ENCODE assay signal across 8 cellular contexts in genomic region chr22:37608477-37609239, GRCh38. TPM values are rescaled to one million over a fixed set of nuclear protein-coding genes. Genes with fewer than 3 reads are reported as not detected.
A peak's percentile ranks its signal among the peaks of the same experiment; 100 is the strongest.
DNase-seq lines count a peak whose midpoint lies in the region; ATAC-seq and TF ChIP-seq lines count a peak whose summit lies in the region.

Gene GGA1 (plus strand): TSS chr22:37608834. CDS start chr22:37608861, 27 bp downstream.

- DNase-seq in AG20443 (ENCODE audit: low spot score) (peak; percentile 98), NCI-H460 (ENCODE audit: extremely low read depth, low read depth) (peak; percentile 90), cerebellar cortex (ENCODE audit: low spot score) (peak; percentile 99), islet precursor cell (peak; percentile 97)
- DNase-seq in activated CD4-positive, CD25-positive, alpha-beta regulatory T cell treated with anti-CD3 and anti-CD28 coated beads, Interleukin-2, amount 50 U/mL, for 72 hours, result peak; percentile 93
- DNase-seq in stimulated activated CD4-positive, alpha-beta T cell treated with anti-CD3 and anti-CD28 coated beads, Interleukin-12 subunit alpha, Interleukin-12 subunit beta, amount 100 ng/mL, for 4 hours, result peak; percentile 93

- TF ChIP-seq POLR2A in GM19099 (IDR thresholded peaks at IDR 0.05; ENCODE audit: extremely low read depth, insufficient read length, low read depth), result peak; percentile 43

- ATAC-seq in HG03378 (IDR thresholded peaks at IDR 0.05; ENCODE audit: unreplicated experiment), result peak; percentile 68

RNA-seq across cellular contexts. Expression of gene GGA1, which starts in this region (rescaled TPM):
- 36.5 TPM in 2 replicates for total RNA-seq in NCI-H460 (2014; rRNA removed; shearing (Covaris generic))
- polyA plus RNA-seq in NCI-H460 (2014; cell fraction: nucleus; rRNA removed), result 118 and 144 TPM in 2 replicates

Comparison
In these comparisons a context has a peak if more than half of its experiments do, and no peak if none do; other contexts are left out.
1. Peak in every context shown above with its lines: DNase-seq and ATAC-seq.